Comparison of ENCODE assay signal across 9 cellular contexts in the genomic region with DNA sequence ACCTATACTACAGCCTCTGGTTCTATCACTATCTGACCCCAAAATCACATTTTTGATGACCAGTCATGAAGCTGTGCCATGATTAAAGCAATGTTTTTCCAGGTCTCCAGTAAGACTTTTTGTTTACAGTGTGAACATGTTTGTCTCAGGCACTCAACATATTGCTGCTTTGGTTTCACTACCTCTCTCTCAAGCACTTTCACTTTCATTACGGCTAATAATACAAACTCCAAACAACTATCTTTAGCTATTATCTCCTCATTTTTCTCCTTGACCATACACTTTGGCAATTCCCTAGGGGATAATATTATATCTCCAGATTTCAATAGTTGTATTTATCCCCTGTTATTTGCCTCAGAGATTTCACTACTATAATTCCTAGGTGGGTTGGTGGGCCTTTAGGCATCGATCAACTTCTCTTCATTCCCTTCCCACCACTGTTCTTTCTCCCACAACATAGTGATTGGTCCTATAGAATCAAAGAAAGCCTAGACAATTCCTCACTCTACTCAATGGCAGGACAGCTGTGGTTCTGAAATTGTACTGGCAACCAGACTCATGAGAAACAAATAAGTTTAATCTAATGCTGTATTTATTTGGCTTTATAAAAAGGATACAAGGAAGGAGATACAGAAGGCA.
DNase-seq lines count a peak whose midpoint lies in the region; ATAC-seq, FAIRE-seq and TF ChIP-seq lines count a peak whose summit lies in the region.
"Had no signal": no experiment of that assay in that cellular context is flagged by ENCODE, and none has a peak within 500 bp of the region (broad histone marks: within the 10 kb centered on the region; RNA-seq: fewer than 3 reads in every experiment).

No MANE protein-coding gene starts in this region.

- H3K4me1 Mint-ChIP-seq in central memory CD8-positive, alpha-beta T cell = peaks cover 7% of the 10 kb centered on the region
- H3K4me1 Mint-ChIP-seq in activated CD8-positive, alpha-beta T cell treated with anti-CD3 and anti-CD28 coated beads, Interleukin-2, amount 10 ng/mL, durations not matched to agents 7 days and 5 days (ENCODE audit: low read depth) = no peaks in the 10 kb centered on the region

- no peak for TF ChIP-seq CTCF in GM10248 (IDR thresholded peaks at IDR 0.05; ENCODE audit: control extremely low read depth, extremely low read depth, low read depth, missing control alignments)

- CTCF ChIA-PET in GM10248 (lab: Yijun Ruan, JAX) = no interaction called here
- CTCF ChIA-PET in activated CD8-positive, alpha-beta T cell treated with anti-CD3 and anti-CD28 coated beads, Interleukin-2, amount 10 ng/mL, durations not matched to agents 7 days and 5 days (lab: Charles Lee) = no interaction called here

- H3K4me3 Mint-ChIP-seq in central memory CD8-positive, alpha-beta T cell = peak overlapping the region; percentile 65
- H3K4me3 Mint-ChIP-seq in activated CD8-positive, alpha-beta T cell treated with anti-CD3 and anti-CD28 coated beads, Interleukin-2, amount 10 ng/mL, durations not matched to agents 7 days and 5 days = no peak overlapping the region

- POLR2A ChIA-PET in GM10248 (lab: Yijun Ruan, JAX) = no interaction called here
- POLR2A ChIA-PET in activated CD8-positive, alpha-beta T cell treated with anti-CD3 and anti-CD28 coated beads, Interleukin-2, amount 10 ng/mL, durations not matched to agents 7 days and 5 days (lab: Charles Lee) = no interaction called here

- DNase-seq in GM10248 (ENCODE audit: extremely low spot score) = peak; percentile 13
- no peak for DNase-seq in central memory CD8-positive, alpha-beta T cell (ENCODE audit: low spot score in 2 of 2)
- no peak for DNase-seq in DMS 273 treated with DMSO at 0.1 percent for 48 hours (lab: John Stamatoyannopoulos, UW)
- no peak for DNase-seq in posterior cingulate gyrus
- no peak for DNase-seq in HTR-8/SVneo (ENCODE audit: insufficient read length, low spot score)
- no peak for DNase-seq in activated CD8-positive, alpha-beta T cell treated with anti-CD3 and anti-CD28 coated beads, Interleukin-2, amount 10 ng/mL, durations not matched to agents 7 days and 5 days

- H3K36me3 Mint-ChIP-seq in central memory CD8-positive, alpha-beta T cell (ENCODE audit: insufficient read depth) = no peaks in the 10 kb centered on the region
- H3K36me3 Mint-ChIP-seq in activated CD8-positive, alpha-beta T cell treated with anti-CD3 and anti-CD28 coated beads, Interleukin-2, amount 10 ng/mL, durations not matched to agents 7 days and 5 days (ENCODE audit: low read depth) = no peaks in the 10 kb centered on the region

- H3K9me3 Mint-ChIP-seq in central memory CD8-positive, alpha-beta T cell = peaks cover 9% of the 10 kb centered on the region
- peaks cover 4% of the 10 kb centered on the region for H3K9me3 Mint-ChIP-seq in activated CD8-positive, alpha-beta T cell treated with anti-CD3 and anti-CD28 coated beads, Interleukin-2, amount 10 ng/mL, durations not matched to agents 7 days and 5 days (ENCODE audit: insufficient read depth)

- peak; percentile 86 for ATAC-seq in GM21360 (IDR thresholded peaks at IDR 0.05; ENCODE audit: unreplicated experiment)
- ATAC-seq in HG03521 (IDR thresholded peaks at IDR 0.05; ENCODE audit: unreplicated experiment) = peak; percentile 76
- ATAC-seq in central memory CD8-positive, alpha-beta T cell (replicated peaks; ENCODE audit: extremely low read depth, poor library complexity, severe bottlenecking) = no peak
- ATAC-seq in activated CD8-positive, alpha-beta T cell treated with anti-CD3 and anti-CD28 coated beads, Interleukin-2, amount 10 ng/mL, durations not matched to agents 7 days and 5 days = no peak
- ATAC-seq: K562 had no signal

- no peaks in the 10 kb centered on the region for H3K27me3 Mint-ChIP-seq in central memory CD8-positive, alpha-beta T cell
- no peaks in the 10 kb centered on the region for H3K27me3 Mint-ChIP-seq in activated CD8-positive, alpha-beta T cell treated with anti-CD3 and anti-CD28 coated beads, Interleukin-2, amount 10 ng/mL, durations not matched to agents 7 days and 5 days (ENCODE audit: low read depth)

- no peak for FAIRE-seq in HTR-8/SVneo (lab: Jason Lieb, UNC)
- FAIRE-seq: K562 had no signal

- intact Hi-C loops in posterior cingulate gyrus (cut with DNase I) = no loop called here

- H3K27ac Mint-ChIP-seq in central memory CD8-positive, alpha-beta T cell (ENCODE audit: low read depth) = peak overlapping the region; percentile 70
- H3K27ac Mint-ChIP-seq in activated CD8-positive, alpha-beta T cell treated with anti-CD3 and anti-CD28 coated beads, Interleukin-2, amount 10 ng/mL, durations not matched to agents 7 days and 5 days = no peak overlapping the region

Comparison
In these comparisons a context has a peak if more than half of its experiments do, and no peak if none do; other contexts are left out.
1. ATAC-seq: peak in GM21360 (single experiment) and HG03521 (single experiment); none in central memory CD8-positive, alpha-beta T cell (single experiment) and activated CD8-positive, alpha-beta T cell treated with anti-CD3 and anti-CD28 coated beads, Interleukin-2, amount 10 ng/mL, durations not matched to agents 7 days and 5 days (single experiment).